Comparison of ENCODE assay signal across 9 cellular contexts in the genomic region with DNA sequence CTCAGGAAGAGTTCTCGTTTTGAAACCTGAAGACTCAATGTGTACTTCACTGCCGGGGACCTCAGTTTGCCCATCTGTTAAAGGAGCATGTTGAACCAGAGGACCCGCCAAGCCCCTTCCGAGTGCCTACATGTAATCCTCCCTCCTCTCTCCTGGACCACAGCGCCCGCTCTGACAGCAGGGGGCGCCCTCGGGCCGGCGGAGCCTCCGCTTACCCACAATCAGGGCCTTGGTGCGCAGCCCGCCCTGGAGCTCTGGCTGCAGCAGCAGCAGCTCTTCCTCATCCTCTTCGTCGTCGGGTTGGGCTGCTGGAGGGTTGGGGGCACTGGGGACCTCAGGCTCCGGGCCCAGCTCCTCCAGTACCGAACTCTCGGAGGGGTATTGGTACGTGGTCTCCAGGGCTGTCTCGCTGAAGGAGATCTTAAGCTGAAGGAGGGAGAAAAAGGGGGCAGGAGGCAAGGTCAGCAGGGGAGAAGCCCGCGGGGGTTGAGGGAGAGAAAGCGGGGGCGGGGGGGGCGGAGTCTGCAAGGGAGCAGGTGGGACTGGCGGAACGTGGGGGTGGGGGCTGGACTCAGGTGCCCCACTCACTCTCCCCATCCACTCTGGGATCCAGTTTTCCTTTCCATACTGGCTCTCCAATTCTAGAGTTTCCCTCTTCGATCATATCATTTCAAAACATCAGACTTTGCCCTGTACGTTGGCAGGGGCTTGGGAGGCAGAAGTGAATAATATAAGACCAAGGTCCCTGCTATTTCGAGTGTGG. TPM values are rescaled to one million over a fixed set of nuclear protein-coding genes. Genes with fewer than 3 reads are reported as not detected.
DNase-seq lines count a peak whose midpoint lies in the region; ATAC-seq, FAIRE-seq and TF ChIP-seq lines count a peak whose summit lies in the region.
"Had no signal": no experiment of that assay in that cellular context is flagged by ENCODE, and none has a peak within 500 bp of the region (broad histone marks: within the 10 kb centered on the region; RNA-seq: fewer than 3 reads in every experiment).

No MANE protein-coding gene starts in this region.

- FAIRE-seq in kidney (lab: Jason Lieb, UNC), result no peak

- no peaks in the 10 kb centered on the region for H3K27me3 ChIP-seq in H7 (ENCODE audit: control insufficient read depth, insufficient read depth, low read length)

- no peaks in the 10 kb centered on the region for H3K9me3 ChIP-seq in kidney (ENCODE audit: control insufficient read depth in 1 of 2, low read length in 2 of 2)

- no peak overlapping the region for H3K4me3 ChIP-seq in H7 (ENCODE audit: insufficient read depth, low read depth, low read length)
- H3K4me3 ChIP-seq in kidney (ENCODE audit: low read length in 2 of 2), result peak overlapping the region in 1 of 2 donors; percentile 17
- H3K4me3 ChIP-seq: SK-N-MC had no signal

- peak overlapping the region in 1 of 2 donors; percentile 22 for H3K9ac ChIP-seq in kidney (ENCODE audit: low read length in 2 of 2)

- intact Hi-C loops in kidney (cut with DNase I), result loop anchor here (5.0 kb wide), 1 partner anchor 53 kb away; no protein-coding TSS in a partner anchor

- peak; percentile 42 to 48 for ATAC-seq in activated CD4-positive, CD25-positive, alpha-beta regulatory T cell treated with anti-CD3 and anti-CD28 coated beads, Interleukin-2, amount 50 U/mL, for 24 hours
- ATAC-seq in GM21360 (IDR thresholded peaks at IDR 0.05; ENCODE audit: unreplicated experiment), result no peak

- DNase-seq in CD1c-positive myeloid dendritic cell (ENCODE audit: extremely low spot score), result peak; percentile 91
- DNase-seq in H7, result peak; percentile 97
- peak; percentile 43 for DNase-seq in NCI-H2107 (lab: John Stamatoyannopoulos, UW)
- DNase-seq in central memory CD4-positive, alpha-beta T cell, result peak; percentile 87
- DNase-seq in kidney, result peak; percentile 95
- DNase-seq in stimulated activated CD4-positive, alpha-beta T cell treated with anti-CD3 and anti-CD28 coated beads, Interleukin-15, amount 100 ng/mL, for 24 hours, result peak; percentile 92

- H3K36me3 ChIP-seq in H7 (replicated peaks; ENCODE audit: control insufficient read depth, insufficient read depth, low read length), result peaks cover 9% of the 10 kb centered on the region
- H3K36me3 ChIP-seq in kidney (ENCODE audit: control insufficient read depth in 1 of 2, insufficient read depth in 2 of 2, low read length in 2 of 2), result peaks cover 5 to 6% of the 10 kb centered on the region in 2 donors

- H3K27ac ChIP-seq in kidney (ENCODE audit: low read depth in 2 of 2, low read length in 2 of 2), result no peak overlapping the region
- H3K27ac ChIP-seq: SK-N-MC had no signal

- peak; percentile 100 for TF ChIP-seq CTCF in kidney (IDR thresholded peaks at IDR 0.05; ENCODE audit: borderline replicate concordance, extremely low read depth, insufficient read depth)

- peaks cover 7 to 15% of the 10 kb centered on the region in 2 donors for H3K4me1 ChIP-seq in kidney (ENCODE audit: control insufficient read depth in 1 of 2, insufficient read depth in 1 of 2, low read depth in 1 of 2, low read length in 2 of 2)

RNA-seq across cellular contexts. Expression of a gene that starts 6.3 kb away (rescaled TPM):
- total RNA-seq in H7 (2014; rRNA removed; shearing (Covaris generic)), result 39.2 and 45.3 TPM in 2 replicates
- 30.5 TPM for total RNA-seq in kidney
- 26.7 TPM for polyA plus RNA-seq in kidney (ENCODE audit: insufficient read depth, low read depth, low replicate concordance)

RNA-seq across cellular contexts. Expression of a gene that starts 7.3 kb away (rescaled TPM):
- 48.2 and 55.7 TPM in 2 replicates for total RNA-seq in H7 (2014; rRNA removed; shearing (Covaris generic))
- 51.9 TPM for total RNA-seq in kidney
- 17.1 TPM for polyA plus RNA-seq in kidney (ENCODE audit: insufficient read depth, low read depth, low replicate concordance)

RNA-seq across cellular contexts. Expression of a gene that starts 11.6 kb away (rescaled TPM):
- 20.7 and 23.8 TPM in 2 replicates for total RNA-seq in H7 (2014; rRNA removed; shearing (Covaris generic))
- total RNA-seq in kidney, result 14.2 TPM
- polyA plus RNA-seq in kidney (ENCODE audit: insufficient read depth, low read depth, low replicate concordance), result 14.2 TPM

RNA-seq across cellular contexts. Expression of a gene that starts 32.2 kb away (rescaled TPM):
- 15.4 and 16.9 TPM in 2 replicates for total RNA-seq in H7 (2014; rRNA removed; shearing (Covaris generic))
- total RNA-seq in kidney, result 27.4 TPM
- 45.6 TPM for polyA plus RNA-seq in kidney (ENCODE audit: insufficient read depth, low read depth, low replicate concordance)

RNA-seq across cellular contexts. Expression of a gene that starts 37.9 kb away (rescaled TPM):
- 25.5 and 29.1 TPM in 2 replicates for total RNA-seq in H7 (2014; rRNA removed; shearing (Covaris generic))
- 47.9 TPM for total RNA-seq in kidney
- polyA plus RNA-seq in kidney (ENCODE audit: insufficient read depth, low read depth, low replicate concordance), result 9.5 TPM

Comparison
In these comparisons a context has a peak if more than half of its experiments do, and no peak if none do; other contexts are left out.
1. DNase-seq: peak in every context shown above with its lines; median percentile 97 in H7; 95 in kidney; 92 in stimulated activated CD4-positive, alpha-beta T cell treated with anti-CD3 and anti-CD28 coated beads, Interleukin-15, amount 100 ng/mL, for 24 hours; 91 in CD1c-positive myeloid dendritic cell; 87 in central memory CD4-positive, alpha-beta T cell; 43 in NCI-H2107.